In genomic region chr11:109892321-109892794, GRCh38 we compare ENCODE assay signal across 2 cellular contexts.
TF ChIP-seq lines count a peak whose summit lies in the region.

No MANE protein-coding gene starts in this region.

TF ChIP-seq in IMR-90, 13 proteins besides CTCF, POLR2A, EP300 and RAD21 (continued from another document):
- TF ChIP-seq, protein P1, sequence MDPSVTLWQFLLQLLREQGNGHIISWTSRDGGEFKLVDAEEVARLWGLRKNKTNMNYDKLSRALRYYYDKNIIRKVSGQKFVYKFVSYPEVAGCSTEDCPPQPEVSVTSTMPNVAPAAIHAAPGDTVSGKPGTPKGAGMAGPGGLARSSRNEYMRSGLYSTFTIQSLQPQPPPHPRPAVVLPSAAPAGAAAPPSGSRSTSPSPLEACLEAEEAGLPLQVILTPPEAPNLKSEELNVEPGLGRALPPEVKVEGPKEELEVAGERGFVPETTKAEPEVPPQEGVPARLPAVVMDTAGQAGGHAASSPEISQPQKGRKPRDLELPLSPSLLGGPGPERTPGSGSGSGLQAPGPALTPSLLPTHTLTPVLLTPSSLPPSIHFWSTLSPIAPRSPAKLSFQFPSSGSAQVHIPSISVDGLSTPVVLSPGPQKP (IDR thresholded peaks at IDR 0.05; ENCODE audit: borderline replicate concordance, low read depth, low read length), result no peak
- TF ChIP-seq, protein P2, sequence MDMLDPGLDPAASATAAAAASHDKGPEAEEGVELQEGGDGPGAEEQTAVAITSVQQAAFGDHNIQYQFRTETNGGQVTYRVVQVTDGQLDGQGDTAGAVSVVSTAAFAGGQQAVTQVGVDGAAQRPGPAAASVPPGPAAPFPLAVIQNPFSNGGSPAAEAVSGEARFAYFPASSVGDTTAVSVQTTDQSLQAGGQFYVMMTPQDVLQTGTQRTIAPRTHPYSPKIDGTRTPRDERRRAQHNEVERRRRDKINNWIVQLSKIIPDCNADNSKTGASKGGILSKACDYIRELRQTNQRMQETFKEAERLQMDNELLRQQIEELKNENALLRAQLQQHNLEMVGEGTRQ (IDR thresholded peaks at IDR 0.05; ENCODE audit: low read depth, low read length), result no peak

TF ChIP-seq in WTC11, 78 proteins besides CTCF, POLR2A, EP300 and RAD21 (continued from another document):
- TF ChIP-seq FOXP4 (CRISPR knock-in tag; IDR thresholded peaks at IDR 0.05) (no peak), ZNF425 (CRISPR knock-in tag; conservative IDR thresholded peaks at IDR 0.05) (no peak), ZNF232 (CRISPR knock-in tag; IDR thresholded peaks at IDR 0.05) (no peak), GABPB1 (CRISPR knock-in tag; IDR thresholded peaks at IDR 0.05) (no peak)
